ENCODE assay signal across 8 cellular contexts in genomic region chr10:73662705-73663104, GRCh38. TPM values are rescaled to one million over a fixed set of nuclear protein-coding genes. Genes with fewer than 3 reads are reported as not detected.
"Had no signal": no experiment of that assay in that cellular context is flagged by ENCODE, and none has a peak within 500 bp of the region (broad histone marks: within the 10 kb centered on the region; RNA-seq: fewer than 3 reads in every experiment).

No MANE protein-coding gene starts in this region.

RNA-seq across cellular contexts. Expression of gene SYNPO2L, which starts 6.9 kb away (rescaled TPM):
- total RNA-seq: activated CD8-positive, alpha-beta memory T cell treated with anti-CD3 and anti-CD28 coated beads for 36 hours; activated CD8-positive, alpha-beta T cell treated with anti-CD3 and anti-CD28 coated beads for 36 hours; activated naive CD8-positive, alpha-beta T cell treated with anti-CD3 and anti-CD28 coated beads for 36 hours; activated T-cell treated with anti-CD3 and anti-CD28 coated beads, Interleukin-2, amount 50 U/mL, for 72 hours; activated T-helper 17 cell treated with anti-CD3 and anti-CD28 coated beads, Interleukin-2, amount 50 U/mL, for 72 hours; MCF 10A had no signal

RNA-seq across cellular contexts. Expression of gene MYOZ1, which starts 21.4 kb away (rescaled TPM):
- total RNA-seq: activated CD4-positive, alpha-beta T cell treated with anti-CD3 and anti-CD28 coated beads, Interleukin-2, amount 10 ng/mL, durations not matched to agents 24 days and 14 days; activated CD8-positive, alpha-beta memory T cell treated with anti-CD3 and anti-CD28 coated beads for 36 hours; activated CD8-positive, alpha-beta T cell treated with anti-CD3 and anti-CD28 coated beads for 36 hours; activated naive CD8-positive, alpha-beta T cell treated with anti-CD3 and anti-CD28 coated beads for 36 hours; activated T-cell treated with anti-CD3 and anti-CD28 coated beads, Interleukin-2, amount 50 U/mL, for 72 hours; activated T-helper 17 cell treated with anti-CD3 and anti-CD28 coated beads, Interleukin-2, amount 50 U/mL, for 72 hours; MCF 10A; T-helper 1 cell treated with Interleukin-12 subunit alpha and Interleukin-12 subunit beta and Interleukin-4 antibody, amounts not matched to agents 30 ng/mL and 1 ng/mL, for 36 hours had no signal
